1 cellular context compared by ENCODE assay signal in genomic region chr5:1594336-1595106, GRCh38.
TF ChIP-seq lines count a peak whose summit lies in the region.

No MANE protein-coding gene starts in this region.

TF ChIP-seq in GM12878, 131 proteins besides CTCF, POLR2A, EP300 and RAD21 (continued from another document and continues in another):
- TF ChIP-seq BCL3 (IDR thresholded peaks at IDR 0.05; ENCODE audit: borderline replicate concordance, insufficient read depth, low read depth, low read length, poor library complexity, severe bottlenecking) (no peak), ZSCAN29 (IDR thresholded peaks at IDR 0.05) (no peak), ZBTB33 (IDR thresholded peaks at IDR 0.05) (0 out of 2 replicates have a peak, but pooled peaks have one; percentile 76), HSF1 (IDR thresholded peaks at IDR 0.05; ENCODE audit: low read depth, low read length) (no peak), MAX (IDR thresholded peaks at IDR 0.05; ENCODE audit: low read depth, low read length) (peak; percentile 53; the same call in 1 of the 2 replicates), MEF2B (IDR thresholded peaks at IDR 0.05; ENCODE audit: partially characterized antibody, poor library complexity, severe bottlenecking) (no peak), MYB (IDR thresholded peaks at IDR 0.05; ENCODE audit: borderline replicate concordance, low read depth, low read length) (0 out of 2 replicates have a peak, but pooled peaks have one; percentile 45), BACH1 (IDR thresholded peaks at IDR 0.05; ENCODE audit: borderline replicate concordance) (0 out of 2 replicates have a peak, but pooled peaks have one; percentile 40), ZNF687 (IDR thresholded peaks at IDR 0.05) (peak; percentile 66), CEBPZ (IDR thresholded peaks at IDR 0.05; ENCODE audit: low read depth, low read length) (no peak), CREM (IDR thresholded peaks at IDR 0.05; ENCODE audit: low read depth) (peak; percentile 25; the same call in 1 of the 2 replicates), SIN3A (IDR thresholded peaks at IDR 0.05; ENCODE audit: low read depth, low read length) (peak; percentile 69; the same call in 1 of the 2 replicates), TCF12 (IDR thresholded peaks at IDR 0.05; ENCODE audit: low read depth, low read length) (peak; percentile 64; the same call in 1 of the 2 replicates), WRNIP1 (IDR thresholded peaks at IDR 0.05; ENCODE audit: borderline replicate concordance, low read depth, low read length) (no peak), NRF1 (conservative IDR thresholded peaks at IDR 0.05; ENCODE audit: low read depth, low read length) (peak; percentile 82), NKRF (conservative IDR thresholded peaks at IDR 0.05) (peak; percentile 46; the same call in 1 of the 2 replicates), CHD1 (IDR thresholded peaks at IDR 0.05; ENCODE audit: low read depth, low read length) (peak; percentile 24; the same call in 1 of the 2 replicates), MXI1 (IDR thresholded peaks at IDR 0.05; ENCODE audit: low read depth, low read length) (peak; percentile 58), ZBTB40 (IDR thresholded peaks at IDR 0.05; ENCODE audit: borderline replicate concordance) (peak; percentile 56; the same call in 1 of the 2 replicates), MLLT1 (IDR thresholded peaks at IDR 0.05) (peak; percentile 90), GATAD2B (conservative IDR thresholded peaks at IDR 0.05; ENCODE audit: low read depth) (peak; percentile 71; the same call in 1 of the 2 replicates), IKZF2 (IDR thresholded peaks at IDR 0.05) (0 out of 4 replicates have a peak, but pooled peaks have one; percentile 24), YY1 (IDR thresholded peaks at IDR 0.05; ENCODE audit: low read depth, low read length) (peak; percentile 87), ATF2 (IDR thresholded peaks at IDR 0.05; ENCODE audit: low read length) (no peak), EGR1 (IDR thresholded peaks at IDR 0.05; ENCODE audit: borderline replicate concordance in 1 of 2, low read depth in 2 of 2, low read length in 2 of 2) (0 out of 3 replicates have a peak, but pooled peaks of 1 of the 2 experiments have one; percentile 5), CBX5 (IDR thresholded peaks at IDR 0.05; ENCODE audit: low read depth) (no peak), RUNX3 (IDR thresholded peaks at IDR 0.05; ENCODE audit: low read length) (no peak), JUND (IDR thresholded peaks at IDR 0.05; ENCODE audit: low read depth, low read length) (no peak), RB1 (IDR thresholded peaks at IDR 0.05; ENCODE audit: borderline replicate concordance) (peak; percentile 68; the same call in 1 of the 2 replicates), SMARCA5 (IDR thresholded peaks at IDR 0.05) (0 out of 2 replicates have a peak, but pooled peaks have one; percentile 35), NR2C1 (IDR thresholded peaks at IDR 0.05) (peak; percentile 46; the same call in 1 of the 2 replicates), NR2F1 (conservative IDR thresholded peaks at IDR 0.05) (peak; percentile 87), FOXK2 (IDR thresholded peaks at IDR 0.05) (no peak)
